Comparison of ENCODE assay signal across 10 cellular contexts in genomic region chr12:116646901-116647300, GRCh38.
"Had no signal": no experiment of that assay in that cellular context is flagged by ENCODE, and none has a peak within 500 bp of the region (broad histone marks: within the 10 kb centered on the region; RNA-seq: fewer than 3 reads in every experiment).

No MANE protein-coding gene starts in this region.

- H2AFZ ChIP-seq: GM23248, GM23338 had no signal

- H3K27ac ChIP-seq: GM23248 had no signal

- H3K4me3 Mint-ChIP-seq: GM23338, HFFc6 had no signal

- H3K4me3 ChIP-seq: GM23248, GM23338, HAP-1 had no signal

- H3K4me2 ChIP-seq: GM23338 had no signal

- H3K36me3 ChIP-seq: HAP-1 had no signal

- ATAC-seq: HCT116 had no signal

- DNase-seq: GM23248, GOT3, H7, H9, HCEC 1CT, HFFc6 had no signal

- FAIRE-seq: H54 had no signal

- H3K4me1 ChIP-seq: HAP-1 had no signal

- H3K27ac Mint-ChIP-seq: GM23338, H9, HFFc6 had no signal

- H3K9ac ChIP-seq: GM23248 had no signal
